ENCODE assay signal across 8 cellular contexts in the genomic region with DNA sequence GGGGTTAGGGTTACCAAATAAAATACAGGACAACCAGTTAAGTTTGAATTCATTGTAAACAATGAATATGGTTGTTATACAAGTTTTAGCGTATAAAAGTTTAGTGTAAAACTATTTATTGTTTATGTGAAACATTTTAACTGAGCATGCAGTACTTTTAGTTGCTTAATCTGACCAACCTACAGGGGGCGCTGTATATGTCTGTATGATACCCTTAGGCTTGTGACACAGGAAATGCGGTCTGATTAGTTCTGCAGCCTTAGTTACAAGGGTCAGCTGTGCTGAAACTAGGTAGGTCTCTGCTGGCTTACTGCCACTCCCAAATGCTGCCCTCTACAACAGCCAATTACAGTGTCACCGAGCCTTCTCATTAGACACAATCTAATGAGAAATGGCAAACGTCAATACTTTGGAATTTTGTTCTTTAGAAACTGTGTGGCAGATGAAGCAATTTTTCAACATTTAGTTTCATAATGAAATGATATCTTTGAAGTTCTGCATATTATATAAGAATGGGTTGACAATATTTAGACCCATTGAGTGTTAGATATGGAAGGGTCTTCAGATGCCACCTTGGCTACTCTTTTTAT. TPM values are rescaled to one million over a fixed set of nuclear protein-coding genes. Genes with fewer than 3 reads are reported as not detected.
DNase-seq lines count a peak whose midpoint lies in the region; ATAC-seq and TF ChIP-seq lines count a peak whose summit lies in the region.

No MANE protein-coding gene starts in this region.

- H3K27me3 ChIP-seq in uterus (no peaks in the 10 kb centered on the region), stomach (no peaks in the 10 kb centered on the region)

- intact Hi-C loops in uterus (cut with DNase I; ENCODE audit: low total_unique reads) (no loop called here), stomach (cut with DNase I; ENCODE audit: low total_unique reads) (no loop called here)

- TF ChIP-seq POLR2A in uterus (IDR thresholded peaks at IDR 0.05) (no peak), stomach (IDR thresholded peaks at IDR 0.05) (no peak)

- H3K4me1 ChIP-seq in uterus = no peaks in the 10 kb centered on the region
- no peaks in the 10 kb centered on the region for H3K4me1 ChIP-seq in stomach

- no peak overlapping the region for H3K27ac ChIP-seq in uterus
- H3K27ac ChIP-seq in stomach = no peak overlapping the region

- TF ChIP-seq CTCF in fibroblast of the aortic adventitia (IDR thresholded peaks at IDR 0.05; ENCODE audit: insufficient read depth, low read length) = peak; percentile 22
- no peak for TF ChIP-seq CTCF in uterus (IDR thresholded peaks at IDR 0.05)
- TF ChIP-seq CTCF in stomach (IDR thresholded peaks at IDR 0.05) = no peak

- no peak for TF ChIP-seq EP300 in stomach (IDR thresholded peaks at IDR 0.05)

- peak; percentile 96 for ATAC-seq in GM18909 (IDR thresholded peaks at IDR 0.05; ENCODE audit: poor library complexity, unreplicated experiment)
- peak; percentile 74 for ATAC-seq in HG03025 (IDR thresholded peaks at IDR 0.05; ENCODE audit: low FRiP score, unreplicated experiment)

- 50 to 60% (median 51%) methylated on average over 5 of the region's 5 CpGs for WGBS in stomach, 5 donors

- no peaks in the 10 kb centered on the region for H3K36me3 ChIP-seq in uterus
- H3K36me3 ChIP-seq in stomach = no peaks in the 10 kb centered on the region

- DNase-seq in DMS53 (lab: John Stamatoyannopoulos, UW) = peak; percentile 89
- peak; percentile 75 for DNase-seq in NCI-H82 (lab: John Stamatoyannopoulos, UW)
- DNase-seq in fibroblast of the aortic adventitia (ENCODE audit: low read depth) = no peak
- DNase-seq in uterus = no peak
- DNase-seq in stomach = no peak
- DNase-seq in amniotic stem cell (lab: John Stamatoyannopoulos, UW) = no peak

- H3K4me3 ChIP-seq in fibroblast of the aortic adventitia (ENCODE audit: low read depth, low read length) (no peak overlapping the region), uterus (no peak overlapping the region), stomach (no peak overlapping the region)

- no peaks in the 10 kb centered on the region for H3K9me3 ChIP-seq in uterus
- peaks cover 0 to 9% (median 3%) of the 10 kb centered on the region in 4 donors for H3K9me3 ChIP-seq in stomach

RNA-seq across cellular contexts. Expression of gene NTNG1, which starts 56.2 kb away (rescaled TPM):
- total RNA-seq in fibroblast of the aortic adventitia (ENCODE audit: low replicate concordance) (2.0 and 20.9 TPM in 2 replicates), uterus (10 to 100 TPM in 1 of 4 donors, 1 to 10 TPM in 1, not detected in 2; 1.2 to 11.9 TPM), stomach (1 to 10 TPM in 2 of 5 donors, under 1 TPM in 2, not detected in 1; 0.45 to 2.0 (median 0.94) TPM)
- polyA plus RNA-seq in stomach = under 1 TPM in 1 of 3 donors, not detected in 2; 0.23 TPM

Comparison
In these comparisons a context has a peak if more than half of its experiments do, and no peak if none do; other contexts are left out.
1. DNase-seq: peak in DMS53 (single experiment) and NCI-H82 (single experiment); none in fibroblast of the aortic adventitia (single experiment), uterus (0 of 2), stomach (single experiment) and amniotic stem cell (single experiment).